ENCODE assay signal across 25 cellular contexts in the genomic region with DNA sequence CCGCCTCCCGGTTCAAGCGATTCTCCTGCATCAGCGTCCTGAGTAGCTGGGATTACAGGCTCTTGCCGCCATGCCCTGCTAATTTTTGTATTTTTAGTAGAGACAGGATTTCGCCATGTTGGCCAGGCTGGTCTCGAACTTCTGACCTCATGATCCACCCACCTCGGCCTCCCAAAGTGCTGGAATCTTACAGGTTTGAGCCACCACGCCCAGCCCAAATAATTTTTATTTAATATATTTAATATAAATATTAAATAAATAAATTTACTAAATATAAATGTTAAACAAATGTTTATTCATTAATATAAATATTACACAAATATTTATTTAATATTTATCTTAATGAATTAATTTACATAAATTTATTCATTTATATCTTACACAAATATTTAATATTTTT.
"Had no signal": no experiment of that assay in that cellular context is flagged by ENCODE, and none has a peak within 500 bp of the region (broad histone marks: within the 10 kb centered on the region; RNA-seq: fewer than 3 reads in every experiment).

No MANE protein-coding gene starts in this region.

- H3K27me3 Mint-ChIP-seq: IgD-negative memory B cell had no signal

- H3K4me3 Mint-ChIP-seq: IgD-negative memory B cell had no signal

- H3K4me1 ChIP-seq: Peyer's patch, SJSA1 had no signal

- H3K9ac ChIP-seq: KMS-11 had no signal

- H3K4me3 ChIP-seq: K562, PC-9, Peyer's patch, SJSA1, SK-N-MC had no signal

- H3K36me3 ChIP-seq: Peyer's patch, SJSA1 had no signal

- H3K36me3 Mint-ChIP-seq: IgD-negative memory B cell had no signal

- H3K27me3 ChIP-seq: Peyer's patch, SJSA1 had no signal

- ATAC-seq: K562, Right ventricle myocardium inferior had no signal

- H3K27ac ChIP-seq: HL-60, KMS-11, PC-9, Peyer's patch, SJSA1, SK-N-MC had no signal

- DNase-seq: Kasumi-1, MM.1S, NCI-H1092 treated with DMSO at 0.1 percent for 48 hours, NCI-H1436, NCI-H187, NCI-H2029, NCI-H2081 treated with DMSO at 0.1 percent for 48 hours, NCI-H2171, NCI-H226, NCI-H446, NCI-H510A, NCI-H524 treated with DMSO at 0.1 percent for 48 hours, NCI-H69, NCI-H774, OCI-M1, PC-9, Peyer's patch, SHP77 treated with DMSO at 0.1 percent for 48 hours had no signal

- H3K4me1 Mint-ChIP-seq: IgD-negative memory B cell had no signal

- H3K9me3 ChIP-seq: Peyer's patch, SJSA1 had no signal

- H3K27ac Mint-ChIP-seq: IgD-negative memory B cell had no signal
